In the genomic region with DNA sequence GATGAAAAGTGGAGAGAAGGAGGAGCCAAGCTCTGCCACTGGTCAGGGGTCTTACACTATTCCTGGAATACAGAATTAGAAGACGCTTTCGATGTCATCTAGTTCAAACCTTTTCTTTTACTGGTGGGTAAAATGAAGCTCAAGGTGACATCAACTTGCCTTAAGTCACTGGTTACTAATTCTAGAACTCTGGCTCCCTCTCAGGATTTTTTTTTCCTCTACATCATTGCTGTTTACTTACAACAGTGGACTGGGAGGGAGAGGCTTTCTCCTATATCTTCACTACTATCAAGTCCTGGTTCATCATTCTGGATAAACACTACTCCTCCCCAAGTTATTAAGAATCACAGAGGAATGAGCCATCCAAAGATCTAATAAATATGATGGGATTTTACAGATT, we compare ENCODE assay signal across 11 cellular contexts.
DNase-seq lines count a peak whose midpoint lies in the region; ATAC-seq and TF ChIP-seq lines count a peak whose summit lies in the region.
"Had no signal": no experiment of that assay in that cellular context is flagged by ENCODE, and none has a peak within 500 bp of the region (broad histone marks: within the 10 kb centered on the region; RNA-seq: fewer than 3 reads in every experiment).

No MANE protein-coding gene starts in this region.

- H3K4me3 ChIP-seq in CD8-positive, alpha-beta T cell (ENCODE audit: low read depth, low read length), result peak overlapping the region; percentile 40
- H3K4me3 ChIP-seq in Panc1 (ENCODE audit: low read depth in 2 of 2, low read length in 2 of 2), result no peak overlapping the region
- H3K4me3 ChIP-seq in mammary epithelial cell (replicated peaks in 1 of 3; ENCODE audit: insufficient read depth in 1 of 3, low read depth in 2 of 3, low read length in 3 of 3), result no peak overlapping the region
- H3K4me3 ChIP-seq in tibial nerve, result no peak overlapping the region

- peak; percentile 16 for ATAC-seq in CD8-positive, alpha-beta T cell
- ATAC-seq in Panc1 (no peak), natural killer cell (no peak), GM19324 (IDR thresholded peaks at IDR 0.05; ENCODE audit: low FRiP score, unreplicated experiment) (no peak)
- ATAC-seq: left colon had no signal

- WGBS in mammary epithelial cell (ENCODE audit: low coverage, missing lambda C conversion rate), result 100% methylated on average over 2 of the region's 2 CpGs
- WGBS in tibial nerve, 2 donors, result 91 to 92% methylated on average over 2 of the region's 2 CpGs

- no peaks in the 10 kb centered on the region for H3K27me3 Mint-ChIP-seq in CD8-positive, alpha-beta T cell (ENCODE audit: low read depth)
- H3K27me3 Mint-ChIP-seq in natural killer cell (ENCODE audit: low read depth in 2 of 2), result no peaks in the 10 kb centered on the region

- H3K36me3 Mint-ChIP-seq in CD8-positive, alpha-beta T cell, result peaks cover 88% of the 10 kb centered on the region
- H3K36me3 Mint-ChIP-seq in natural killer cell, result peaks cover 13% of the 10 kb centered on the region
- H3K36me3 Mint-ChIP-seq: brain had no signal

- H3K9me3 ChIP-seq in CD8-positive, alpha-beta T cell (ENCODE audit: low read length), result no peaks in the 10 kb centered on the region
- H3K9me3 ChIP-seq in Panc1 (ENCODE audit: control insufficient read depth, insufficient read depth, low read depth, low read length) (no peaks in the 10 kb centered on the region), mammary epithelial cell (replicated peaks; ENCODE audit: insufficient read depth, low read length) (no peaks in the 10 kb centered on the region), tibial nerve (no peaks in the 10 kb centered on the region)

- no peaks in the 10 kb centered on the region for H4K20me1 ChIP-seq in mammary epithelial cell (ENCODE audit: insufficient read depth, low read length)

- no peak for DNase-seq in CD8-positive, alpha-beta T cell
- no peak for DNase-seq in Panc1 (ENCODE audit: low read depth, low spot score)
- no peak for DNase-seq in mammary epithelial cell
- DNase-seq in natural killer cell, result no peak
- no peak for DNase-seq in tibial nerve (ENCODE audit: low spot score in 2 of 2)
- no peak for DNase-seq in DMS 273 treated with DMSO at 0.1 percent for 48 hours (lab: John Stamatoyannopoulos, UW)
- DNase-seq in glomerular visceral epithelial cell (ENCODE audit: extremely low spot score), result no peak
- DNase-seq: left colon, NCI-H1694 had no signal

- TF ChIP-seq CTCF in CD8-positive, alpha-beta T cell (IDR thresholded peaks at IDR 0.05), result no peak
- peak; percentile 27; the same call in 1 of the 2 replicates for TF ChIP-seq CTCF in Panc1 (IDR thresholded peaks at IDR 0.05)
- TF ChIP-seq CTCF in mammary epithelial cell (conservative IDR thresholded peaks at IDR 0.05 in 1 of 2, IDR thresholded peaks at IDR 0.05 in 1 of 2; ENCODE audit: extremely low read depth in 1 of 2, insufficient read depth in 1 of 2, low read depth in 1 of 2, low read length in 2 of 2), result no peak
- no peak for TF ChIP-seq CTCF in natural killer cell (IDR thresholded peaks at IDR 0.05)
- TF ChIP-seq CTCF in tibial nerve (IDR thresholded peaks at IDR 0.05), result no peak

- peaks cover 96% of the 10 kb centered on the region for H3K4me1 Mint-ChIP-seq in CD8-positive, alpha-beta T cell (ENCODE audit: low read depth)
- H3K4me1 Mint-ChIP-seq in natural killer cell, result peaks cover 99 to 100% of the 10 kb centered on the region in 2 donors

- TF ChIP-seq EP300 in tibial nerve (IDR thresholded peaks at IDR 0.05), result no peak

- in situ Hi-C loops in Panc1 (cut with HindIII; ENCODE audit: low pct_unique_long_range_greater_than_20kb, low sequenced_read_pairs), result no loop called here
- in situ Hi-C loops in mammary epithelial cell (cut with MboI; ENCODE audit: low sequenced_read_pairs in 2 of 2), result loop anchor here in 1 of 2 donors (25.0 kb wide), 2 partner anchors 108 to 467 kb away; no protein-coding TSS in a partner anchor

- POLR2A ChIA-PET in CD8-positive, alpha-beta T cell (lab: Charles Lee), result interaction anchor here (0.7 to 16.4 kb wide), 17 partner anchors 8 to 202 kb away, joined by 3 to 270 read pairs (median 6); no protein-coding TSS in a partner anchor
- POLR2A ChIA-PET in Panc1 (lab: Charles Lee), result no interaction called here

- H3K27me3 ChIP-seq in CD8-positive, alpha-beta T cell (ENCODE audit: insufficient read depth, low read length), result no peaks in the 10 kb centered on the region
- no peaks in the 10 kb centered on the region for H3K27me3 ChIP-seq in Panc1 (ENCODE audit: control insufficient read depth, insufficient read depth, low read length)
- no peaks in the 10 kb centered on the region for H3K27me3 ChIP-seq in mammary epithelial cell (ENCODE audit: insufficient read depth, low read length)
- H3K27me3 ChIP-seq in tibial nerve, result no peaks in the 10 kb centered on the region

- TF ChIP-seq POLR2A in tibial nerve (IDR thresholded peaks at IDR 0.05), result no peak

- CTCF ChIA-PET in CD8-positive, alpha-beta T cell (lab: Charles Lee), result interaction anchor here (0.5 to 16.8 kb wide), 18 partner anchors 11 to 232 kb away, joined by 3 to 173 read pairs (median 5); no protein-coding TSS in a partner anchor
- CTCF ChIA-PET in Panc1 (lab: Charles Lee), result no interaction called here
- CTCF ChIA-PET in mammary epithelial cell (lab: Charles Lee; ENCODE audit: low non-redundant PET), result no interaction called here

- H3K4me3 Mint-ChIP-seq in CD8-positive, alpha-beta T cell, result peak overlapping the region; percentile 84
- peak overlapping the region; percentile 98 for H3K4me3 Mint-ChIP-seq in natural killer cell
- H3K4me3 Mint-ChIP-seq: brain had no signal

- dilution Hi-C loops in mammary epithelial cell (cut with HindIII; ENCODE audit: low sequenced_read_pairs), result loop anchor here (5.0 kb wide), 1 partner anchor 37 kb away; no protein-coding TSS in a partner anchor

- H3K27ac ChIP-seq in CD8-positive, alpha-beta T cell (ENCODE audit: low read depth, low read length), result peak overlapping the region; percentile 48
- peak overlapping the region; percentile 96 for H3K27ac ChIP-seq in Panc1 (ENCODE audit: low read length)
- peak overlapping the region; percentile 92 for H3K27ac ChIP-seq in mammary epithelial cell (ENCODE audit: insufficient read depth, low read depth, low read length)
- H3K27ac ChIP-seq in tibial nerve, result no peak overlapping the region

- H3K79me2 ChIP-seq in mammary epithelial cell (ENCODE audit: insufficient read depth, low read length), result peaks cover 99% of the 10 kb centered on the region

- peaks cover 13% of the 10 kb centered on the region for H3K36me3 ChIP-seq in CD8-positive, alpha-beta T cell (ENCODE audit: insufficient read depth, low read length)
- no peaks in the 10 kb centered on the region for H3K36me3 ChIP-seq in Panc1 (ENCODE audit: control insufficient read depth, insufficient read depth, low read length)
- H3K36me3 ChIP-seq in mammary epithelial cell (ENCODE audit: insufficient read depth, low read length), result peaks cover 4% of the 10 kb centered on the region
- peaks cover 0 to 9% (median 0%) of the 10 kb centered on the region in 3 donors for H3K36me3 ChIP-seq in tibial nerve

- H3K9ac ChIP-seq in mammary epithelial cell (ENCODE audit: insufficient read depth, low read length), result no peak overlapping the region

- H3K4me1 ChIP-seq in CD8-positive, alpha-beta T cell (ENCODE audit: insufficient read depth, low read length), result peaks cover 98% of the 10 kb centered on the region
- peaks cover 100% of the 10 kb centered on the region for H3K4me1 ChIP-seq in Panc1 (ENCODE audit: control insufficient read depth, insufficient read depth, low read length)
- peaks cover 87% of the 10 kb centered on the region for H3K4me1 ChIP-seq in mammary epithelial cell (ENCODE audit: insufficient read depth, low read length)
- H3K4me1 ChIP-seq in tibial nerve, result peaks cover 0 to 100% (median 80%) of the 10 kb centered on the region in 4 donors

- BruUV-seq in Panc1 (replicated peaks; lab: Mats Ljungman, UMichigan) (no TSS peak), mammary epithelial cell (replicated peaks; lab: Mats Ljungman, UMichigan) (no TSS peak)

- peak overlapping the region; percentile 98 for H3K27ac Mint-ChIP-seq in CD8-positive, alpha-beta T cell
- peak overlapping the region; percentile 98 to 99 for H3K27ac Mint-ChIP-seq in natural killer cell

- intact Hi-C loops in CD8-positive, alpha-beta T cell (cut with DNase I, micrococcal nuclease), result loop anchor here (1.0 to 10.0 kb wide), 6 partner anchors 8 to 470 kb away; no protein-coding TSS in a partner anchor
- intact Hi-C loops in Panc1 (cut with micrococcal nuclease; ENCODE audit: unreplicated experiment), result loop anchor here (5.0 to 10.0 kb wide), 2 partner anchors 332 to 470 kb away; no protein-coding TSS in a partner anchor
- intact Hi-C loops in mammary epithelial cell (cut with micrococcal nuclease), result no loop called here
- intact Hi-C loops in natural killer cell (cut with micrococcal nuclease), result no loop called here

- no peaks in the 10 kb centered on the region for H3K9me3 Mint-ChIP-seq in CD8-positive, alpha-beta T cell
- H3K9me3 Mint-ChIP-seq in natural killer cell, result no peaks in the 10 kb centered on the region

- no peak overlapping the region for H3K4me2 ChIP-seq in mammary epithelial cell (ENCODE audit: insufficient read depth, low read depth, low read length)

- no peak overlapping the region for H2AFZ ChIP-seq in mammary epithelial cell (ENCODE audit: low read depth, low read length)

Comparison
In these comparisons a context has a peak if more than half of its experiments do, and no peak if none do; other contexts are left out.
1. H3K27ac ChIP-seq: peak in CD8-positive, alpha-beta T cell (single experiment), Panc1 (single experiment) and mammary epithelial cell (single experiment); none in tibial nerve (0 of 4).
2. intact Hi-C loops: an anchor here in CD8-positive, alpha-beta T cell (1.0 to 10.0 kb wide) and Panc1 (5.0 to 10.0 kb wide); none called in mammary epithelial cell and natural killer cell.